8 cellular contexts compared by ENCODE assay signal in genomic region chr17:45586651-45586934, GRCh38.
DNase-seq lines count a peak whose midpoint lies in the region; ATAC-seq, FAIRE-seq and TF ChIP-seq lines count a peak whose summit lies in the region.
"Not testable (repeated sequence)": the region's sequence is repeated elsewhere in the genome, so short reads cannot be mapped to it uniquely, and the experiment has no call there.

No MANE protein-coding gene starts in this region.

- peaks cover 27 to 34% (median 29%) of the 10 kb centered on the region in 3 donors for H3K4me1 Mint-ChIP-seq in T-cell
- H3K4me1 Mint-ChIP-seq in astrocyte (ENCODE audit: low read depth, unreplicated experiment): not testable (repeated sequence)
- peaks cover 25% of the 10 kb centered on the region for H3K4me1 Mint-ChIP-seq in neural progenitor cell

- H3K27me3 ChIP-seq in BLaER1 treated with 17β-estradiol and CSF1 and Interleukin-3, amounts not matched to agents 10 nM and 100 nM; MM.1S (replicated peaks; ENCODE audit: insufficient read depth, low read length); astrocyte (ENCODE audit: insufficient read depth, low read length); gastroesophageal sphincter; neural progenitor cell; transverse colon: not testable (repeated sequence)

- H3K27me3 Mint-ChIP-seq in T-cell; astrocyte (ENCODE audit: low read depth, unreplicated experiment); neural progenitor cell (ENCODE audit: insufficient read depth, low read depth): not testable (repeated sequence)

- H3K27ac Mint-ChIP-seq in T-cell: peak overlapping the region in 1 of 2 donors; percentile 52
- not testable (repeated sequence) for H3K27ac Mint-ChIP-seq in astrocyte (ENCODE audit: unreplicated experiment); neural progenitor cell

- TF ChIP-seq POLR2A in gastroesophageal sphincter (IDR thresholded peaks at IDR 0.05); transverse colon (IDR thresholded peaks at IDR 0.05): not testable (repeated sequence)

- H3K4me1 ChIP-seq in BLaER1 treated with 17β-estradiol and CSF1 and Interleukin-3, amounts not matched to agents 10 nM and 100 nM: peaks cover 12 to 30% (median 23%) of the 10 kb centered on the region in 10 experiments
- not testable (repeated sequence) for H3K4me1 ChIP-seq in MM.1S (ENCODE audit: low read length); astrocyte (ENCODE audit: insufficient read depth, low read length); neural progenitor cell
- H3K4me1 ChIP-seq in gastroesophageal sphincter (peaks cover 0 to 26% (median 0%) of the 10 kb centered on the region in 3 donors), transverse colon (peaks cover 0 to 24% (median 21%) of the 10 kb centered on the region in 4 donors)

- H3K4me3 ChIP-seq in BLaER1 treated with 17β-estradiol and CSF1 and Interleukin-3, amounts not matched to agents 10 nM and 100 nM: peak overlapping the region; percentile 73 to 94 (median 78); a peak in 16 of 20 replicates
- H3K4me3 ChIP-seq in GM12875 (ENCODE audit: low read depth, low read length): peak overlapping the region; percentile 88
- peak overlapping the region; percentile 85; the same call in 1 of the 2 replicates for H3K4me3 ChIP-seq in MM.1S (ENCODE audit: low read length)
- not testable (repeated sequence) for H3K4me3 ChIP-seq in astrocyte (ENCODE audit: insufficient read depth, low read depth, low read length); neural progenitor cell
- H3K4me3 ChIP-seq in gastroesophageal sphincter: peak overlapping the region in 1 of 2 donors; percentile 92
- H3K4me3 ChIP-seq in transverse colon: peak overlapping the region in 1 of 4 donors; percentile 80

- H3K9me3 Mint-ChIP-seq in T-cell; astrocyte (ENCODE audit: unreplicated experiment); neural progenitor cell: not testable (repeated sequence)

- TF ChIP-seq CTCF in GM12875 (IDR thresholded peaks at IDR 0.05; ENCODE audit: borderline replicate concordance, insufficient read depth, low read depth, low read length); MM.1S (IDR thresholded peaks at IDR 0.05; ENCODE audit: low read length); astrocyte (IDR thresholded peaks at IDR 0.05; ENCODE audit: insufficient read depth, low read depth, low read length); gastroesophageal sphincter (IDR thresholded peaks at IDR 0.05); neural progenitor cell (IDR thresholded peaks at IDR 0.05); transverse colon (IDR thresholded peaks at IDR 0.05): not testable (repeated sequence)

- H3K36me3 ChIP-seq in BLaER1 treated with 17β-estradiol and CSF1 and Interleukin-3, amounts not matched to agents 10 nM and 100 nM: peaks cover 0 to 13% (median 11%) of the 10 kb centered on the region in 11 experiments; a peak in 15 of 22 replicates
- not testable (repeated sequence) for H3K36me3 ChIP-seq in MM.1S (replicated peaks; ENCODE audit: insufficient read depth, low read length); astrocyte (ENCODE audit: insufficient read depth, low read length); gastroesophageal sphincter; neural progenitor cell; transverse colon

- peak overlapping the region in 9 of 11 experiments; percentile 91 to 99 (median 95); a peak in 12 of 22 replicates for H3K9ac ChIP-seq in BLaER1 treated with 17β-estradiol and CSF1 and Interleukin-3, amounts not matched to agents 10 nM and 100 nM
- H3K9ac ChIP-seq in MM.1S (ENCODE audit: low read length): peak overlapping the region; percentile 92; the same call in 1 of the 2 replicates
- H3K9ac ChIP-seq in astrocyte (ENCODE audit: low read length); neural progenitor cell: not testable (repeated sequence)

- ATAC-seq in T-cell (replicated peaks in 1 of 4); gastroesophageal sphincter: not testable (repeated sequence)

- peaks cover 0 to 15% (median 0%) of the 10 kb centered on the region in 11 experiments; a peak in 4 of 22 replicates for H4K20me1 ChIP-seq in BLaER1 treated with 17β-estradiol and CSF1 and Interleukin-3, amounts not matched to agents 10 nM and 100 nM
- H4K20me1 ChIP-seq in MM.1S (ENCODE audit: insufficient read depth, low read length); astrocyte (ENCODE audit: insufficient read depth, low read length): not testable (repeated sequence)
- peaks cover 17% of the 10 kb centered on the region for H4K20me1 ChIP-seq in neural progenitor cell (ENCODE audit: low read depth)

- no CpG with 5 or more reads among the region's 6 CpGs for WGBS in gastroesophageal sphincter (ENCODE audit: low coverage in 1 of 2), 2 donors
- whole genome bisulfite sequencing in transverse colon (ENCODE audit: low coverage in 1 of 2), 2 donors: no CpG with 5 or more reads among the region's 6 CpGs

- peak overlapping the region in 2 of 3 donors; percentile 43 to 50 for H3K4me3 Mint-ChIP-seq in T-cell
- not testable (repeated sequence) for H3K4me3 Mint-ChIP-seq in astrocyte (ENCODE audit: unreplicated experiment); neural progenitor cell

- H3K27ac ChIP-seq in BLaER1 treated with 17β-estradiol and CSF1 and Interleukin-3, amounts not matched to agents 10 nM and 100 nM: peak overlapping the region in 4 of 11 experiments; percentile 92 to 96 (median 94); a peak in 4 of 22 replicates
- H3K27ac ChIP-seq in MM.1S (ENCODE audit: low read length): peak overlapping the region; percentile 92; the same call in 1 of the 2 replicates
- H3K27ac ChIP-seq in astrocyte (ENCODE audit: low read depth, low read length); neural progenitor cell: not testable (repeated sequence)
- peak overlapping the region in 3 of 4 donors; percentile 86 to 89 (median 88) for H3K27ac ChIP-seq in gastroesophageal sphincter
- H3K27ac ChIP-seq in transverse colon: peak overlapping the region in 3 of 4 donors; percentile 83 to 88 (median 88)

- in situ Hi-C loops in transverse colon (cut with MboI; ENCODE audit: low pct_ligation_motif_present in 1 of 4, low pct_unique_long_range_greater_than_20kb in 1 of 4, low sequenced_read_pairs in 3 of 4): loop anchor here in 3 of 4 donors (25.0 kb wide), 2 partner anchors 149 to 676 kb away; partner anchors contain the start of gene ARHGAP27 (in 1 of the 3)

- not testable (repeated sequence) for H2AFZ ChIP-seq in MM.1S (ENCODE audit: low read length); astrocyte (ENCODE audit: low read depth, low read length); neural progenitor cell (replicated peaks)

- not testable (repeated sequence) for TF ChIP-seq EP300 in gastroesophageal sphincter (IDR thresholded peaks at IDR 0.05); transverse colon (IDR thresholded peaks at IDR 0.05; ENCODE audit: low read depth)

- H3K9me2 ChIP-seq in MM.1S (replicated peaks; ENCODE audit: insufficient read depth, low read length): not testable (repeated sequence)

- H3K79me2 ChIP-seq in MM.1S (ENCODE audit: low read length) (peaks cover 28% of the 10 kb centered on the region), astrocyte (ENCODE audit: insufficient read depth, low read length) (peaks cover 27% of the 10 kb centered on the region), neural progenitor cell (ENCODE audit: low read depth) (peaks cover 31% of the 10 kb centered on the region)

- intact Hi-C loops in transverse colon (cut with DNase I; ENCODE audit: low total_unique reads): not testable (repeated sequence)

- peaks cover 14% of the 10 kb centered on the region for H3F3A ChIP-seq in MM.1S (ENCODE audit: insufficient read depth, low read length)
- not testable (repeated sequence) for H3F3A ChIP-seq in neural progenitor cell (ENCODE audit: low read depth)

- not testable (repeated sequence) for FAIRE-seq in astrocyte (lab: Jason Lieb, UNC)

- not testable (repeated sequence) for DNase-seq in MM.1S; T-cell; astrocyte (ENCODE audit: low read depth); neural progenitor cell (ENCODE audit: low spot score); transverse colon

- not testable (repeated sequence) for H3K9me3 ChIP-seq in BLaER1 treated with 17β-estradiol and CSF1 and Interleukin-3, amounts not matched to agents 10 nM and 100 nM (replicated peaks in 1 of 11); MM.1S (replicated peaks; ENCODE audit: insufficient read depth, low read length); astrocyte (ENCODE audit: insufficient read depth, low read depth, low read length); gastroesophageal sphincter; neural progenitor cell (ENCODE audit: low read depth); transverse colon

- CTCF ChIA-PET in T-cell (lab: Charles Lee): not testable (repeated sequence)

- POLR2A ChIA-PET in T-cell (lab: Charles Lee): not testable (repeated sequence)

- H3K4me2 ChIP-seq in BLaER1 treated with 17β-estradiol and CSF1 and Interleukin-3, amounts not matched to agents 10 nM and 100 nM: peak overlapping the region; percentile 81 to 89 (median 86)
- H3K4me2 ChIP-seq in MM.1S (ENCODE audit: low read depth, low read length): peak overlapping the region; percentile 78; the same call in 1 of the 2 replicates
- H3K4me2 ChIP-seq in astrocyte (ENCODE audit: low read length): peak overlapping the region; percentile 100
- H3K4me2 ChIP-seq in neural progenitor cell: peak overlapping the region; percentile 95

- H3K36me3 Mint-ChIP-seq in T-cell; astrocyte (ENCODE audit: low read depth, unreplicated experiment): not testable (repeated sequence)
- H3K36me3 Mint-ChIP-seq in neural progenitor cell: peaks cover 21% of the 10 kb centered on the region
